Comparison of ENCODE assay signal across 11 cellular contexts in genomic region chr16:57380671-57381462, GRCh38. TPM values are rescaled to one million over a fixed set of nuclear protein-coding genes. Genes with fewer than 3 reads are reported as not detected.
DNase-seq lines count a peak whose midpoint lies in the region; ATAC-seq and TF ChIP-seq lines count a peak whose summit lies in the region.
"Had no signal": no experiment of that assay in that cellular context is flagged by ENCODE, and none has a peak within 500 bp of the region (broad histone marks: within the 10 kb centered on the region; RNA-seq: fewer than 3 reads in every experiment).

No MANE protein-coding gene starts in this region.

- WGBS in heart left ventricle, 4 donors: 55 to 64% (median 59%) methylated on average over 6 to 8 of the region's 8 CpGs

- ATAC-seq in heart left ventricle (peak in 2 of 4 donors; percentile 5 to 9), GM21367 (IDR thresholded peaks at IDR 0.05; ENCODE audit: unreplicated experiment) (no peak), GM19467 (IDR thresholded peaks at IDR 0.05; ENCODE audit: unreplicated experiment) (no peak)
- ATAC-seq in activated naive CD8-positive, alpha-beta T cell treated with anti-CD3 and anti-CD28 coated beads, Interleukin-2, amount 50 U/mL, for 24 hours: no peak

- peak in 2 of 5 donors; percentile 39 to 74 for DNase-seq in heart left ventricle
- no peak for DNase-seq in right atrium auricular region (ENCODE audit: low spot score)
- DNase-seq in activated naive CD8-positive, alpha-beta T cell treated with anti-CD3 and anti-CD28 coated beads, Interleukin-2, amount 50 U/mL, for 24 hours: peak; percentile 40
- DNase-seq in kidney tubule cell (ENCODE audit: low spot score): peak; percentile 66
- no peak for DNase-seq in NCI-H446 treated with DMSO at 0.1 percent for 48 hours (lab: John Stamatoyannopoulos, UW)
- no peak for DNase-seq in NCI-H1694 treated with DMSO at 0.1 percent for 48 hours (lab: John Stamatoyannopoulos, UW)
- DNase-seq: NCI-H1694, spleen had no signal

- intact Hi-C loops in heart left ventricle (cut with DNase I): no loop called here

- no peaks in the 10 kb centered on the region for H3K9me3 Mint-ChIP-seq in activated naive CD8-positive, alpha-beta T cell treated with anti-CD3 and anti-CD28 coated beads, Interleukin-2, amount 50 U/mL, for 24 hours

- H3K4me1 Mint-ChIP-seq in activated naive CD8-positive, alpha-beta T cell treated with anti-CD3 and anti-CD28 coated beads, Interleukin-2, amount 50 U/mL, for 24 hours: peaks cover 49% of the 10 kb centered on the region

- no peak overlapping the region for H3K27ac Mint-ChIP-seq in activated naive CD8-positive, alpha-beta T cell treated with anti-CD3 and anti-CD28 coated beads, Interleukin-2, amount 50 U/mL, for 24 hours

- H3K4me3 ChIP-seq in heart left ventricle (no peak overlapping the region), right atrium auricular region (no peak overlapping the region)
- H3K4me3 ChIP-seq: SJSA1, spleen had no signal

- no peaks in the 10 kb centered on the region for H3K36me3 Mint-ChIP-seq in activated naive CD8-positive, alpha-beta T cell treated with anti-CD3 and anti-CD28 coated beads, Interleukin-2, amount 50 U/mL, for 24 hours (ENCODE audit: low read depth)

- TF ChIP-seq POLR2A in heart left ventricle (IDR thresholded peaks at IDR 0.05): no peak

- peaks cover 0 to 30% (median 0%) of the 10 kb centered on the region in 9 donors for H3K36me3 ChIP-seq in heart left ventricle
- H3K36me3 ChIP-seq in right atrium auricular region: peaks cover 3% of the 10 kb centered on the region
- H3K36me3 ChIP-seq: SJSA1, spleen had no signal

- no peaks in the 10 kb centered on the region for H3K9me3 ChIP-seq in heart left ventricle
- no peaks in the 10 kb centered on the region for H3K9me3 ChIP-seq in right atrium auricular region
- H3K9me3 ChIP-seq: SJSA1, spleen had no signal

- TF ChIP-seq CTCF in heart left ventricle (IDR thresholded peaks at IDR 0.05): no peak
- no peak for TF ChIP-seq CTCF in right atrium auricular region (IDR thresholded peaks at IDR 0.05)

- H3K27me3 Mint-ChIP-seq in activated naive CD8-positive, alpha-beta T cell treated with anti-CD3 and anti-CD28 coated beads, Interleukin-2, amount 50 U/mL, for 24 hours: no peaks in the 10 kb centered on the region

- H3K4me1 ChIP-seq in heart left ventricle: peaks cover 0 to 67% (median 42%) of the 10 kb centered on the region in 12 donors
- H3K4me1 ChIP-seq in right atrium auricular region: peaks cover 0 to 46% of the 10 kb centered on the region in 2 donors

- peak overlapping the region in 10 of 12 donors; percentile 11 to 46 (median 34) for H3K27ac ChIP-seq in heart left ventricle
- H3K27ac ChIP-seq in right atrium auricular region: peak overlapping the region in 1 of 2 donors; percentile 16
- H3K27ac ChIP-seq: SJSA1, spleen had no signal

- H3K27me3 ChIP-seq in heart left ventricle (no peaks in the 10 kb centered on the region), right atrium auricular region (no peaks in the 10 kb centered on the region)
- H3K27me3 ChIP-seq: SJSA1, spleen had no signal

- H3K4me3 Mint-ChIP-seq in activated naive CD8-positive, alpha-beta T cell treated with anti-CD3 and anti-CD28 coated beads, Interleukin-2, amount 50 U/mL, for 24 hours: no peak overlapping the region

RNA-seq across cellular contexts. Expression of gene CX3CL1, which starts 8.6 kb away (rescaled TPM):
- total RNA-seq in heart left ventricle (10 to 100 TPM in 8 of 9 donors, 1 to 10 TPM in 1; 8.3 to 59.5 (median 15.4) TPM), right atrium auricular region (10 to 100 TPM; 17.1 to 17.8 TPM)
- 10 to 100 TPM; 13.7 to 15.5 TPM for polyA plus RNA-seq in heart left ventricle

RNA-seq across cellular contexts. Expression of gene CCL22, which starts 22.3 kb away (rescaled TPM):
- total RNA-seq in heart left ventricle (under 1 TPM in 5 of 9 donors, not detected in 4; 0.10 to 0.24 (median 0.13) TPM), right atrium auricular region (under 1 TPM in 1 of 2 donors, not detected in 1; 0.08 TPM)
- under 1 TPM in 1 of 2 donors, not detected in 1; 0.06 TPM for polyA plus RNA-seq in heart left ventricle
- total RNA-seq: SJSA1 had no signal

RNA-seq across cellular contexts. Expression of gene CCL17, which starts 23.7 kb away (rescaled TPM):
- total RNA-seq in heart left ventricle (1 to 10 TPM in 2 of 9 donors, not detected in 7; 1.0 to 4.0 TPM), right atrium auricular region (not detected)
- under 1 TPM in 1 of 2 donors, not detected in 1; 0.26 TPM for polyA plus RNA-seq in heart left ventricle
- total RNA-seq: SJSA1 had no signal

Comparison
In these comparisons a context has a peak if more than half of its experiments do, and no peak if none do; other contexts are left out.
1. DNase-seq: peak in activated naive CD8-positive, alpha-beta T cell treated with anti-CD3 and anti-CD28 coated beads, Interleukin-2, amount 50 U/mL, for 24 hours (single experiment) and kidney tubule cell (single experiment); none in right atrium auricular region (single experiment), NCI-H446 treated with DMSO at 0.1 percent for 48 hours (single experiment) and NCI-H1694 treated with DMSO at 0.1 percent for 48 hours (single experiment).